ENCODE assay signal across 15 cellular contexts in the genomic region with DNA sequence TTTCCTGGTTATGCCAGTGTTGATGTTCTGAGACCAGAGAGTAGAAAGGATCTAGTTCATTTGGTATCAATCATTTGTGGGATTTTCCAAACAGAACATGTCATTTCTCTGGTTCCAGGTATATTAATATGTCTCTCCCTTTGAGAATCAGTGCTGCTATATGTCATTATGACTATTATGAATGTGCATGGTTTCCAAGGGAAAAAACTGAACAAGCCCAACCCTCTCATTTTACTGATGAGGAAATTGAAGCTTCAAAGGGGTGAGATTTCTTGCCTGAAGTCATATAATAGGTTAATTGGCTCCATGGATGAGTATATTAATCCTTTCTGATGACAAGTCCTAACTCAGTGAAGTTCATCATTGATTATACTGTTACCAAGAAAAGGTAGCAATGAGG.
"Had no signal": no experiment of that assay in that cellular context is flagged by ENCODE, and none has a peak within 500 bp of the region (broad histone marks: within the 10 kb centered on the region; RNA-seq: fewer than 3 reads in every experiment).

No MANE protein-coding gene starts in this region.

- H3K36me3 ChIP-seq: prostate gland, right lobe of liver, tibial artery, uterus had no signal

- H3K4me3 ChIP-seq: prostate gland, right lobe of liver, smooth muscle cell, tibial artery, uterus had no signal

- H3K9me3 Mint-ChIP-seq: activated CD4-positive, alpha-beta T cell treated with anti-CD3 and anti-CD28 coated beads, Interleukin-2, amount 10 ng/mL, durations not matched to agents 24 days and 14 days; immature natural killer cell; nephron progenitor cell; T-helper 1 cell treated with Interleukin-12 subunit alpha and Interleukin-12 subunit beta and Interleukin-4 antibody, amounts not matched to agents 30 μg/mL and 1 μg/mL, for 36 hours had no signal

- H3K27ac ChIP-seq: prostate gland, right lobe of liver, tibial artery, uterus had no signal

- H3K9me3 ChIP-seq: prostate gland, right lobe of liver, tibial artery, uterus had no signal

- ATAC-seq: activated CD8-positive, alpha-beta T cell treated with anti-CD3 and anti-CD28 coated beads, Interleukin-2, amount 10 ng/mL, durations not matched to agents 7 days and 5 days had no signal

- H3K27ac Mint-ChIP-seq: activated CD4-positive, alpha-beta T cell treated with anti-CD3 and anti-CD28 coated beads, Interleukin-2, amount 10 ng/mL, durations not matched to agents 24 days and 14 days; activated CD8-positive, alpha-beta T cell treated with anti-CD3 and anti-CD28 coated beads, Interleukin-2, amount 10 ng/mL, durations not matched to agents 7 days and 5 days; endodermal cell; immature natural killer cell; nephron progenitor cell; T-helper 1 cell treated with Interleukin-12 subunit alpha and Interleukin-12 subunit beta and Interleukin-4 antibody, amounts not matched to agents 30 μg/mL and 1 μg/mL, for 36 hours had no signal

- H3K4me2 ChIP-seq: smooth muscle cell had no signal

- H3K4me1 ChIP-seq: prostate gland had no signal

- H3K27me3 Mint-ChIP-seq: activated CD4-positive, alpha-beta T cell treated with anti-CD3 and anti-CD28 coated beads, Interleukin-2, amount 10 ng/mL, durations not matched to agents 24 days and 14 days had no signal

- DNase-seq: activated CD4-positive, alpha-beta T cell treated with anti-CD3 and anti-CD28 coated beads, Interleukin-2, amount 10 ng/mL, durations not matched to agents 24 days and 14 days; activated CD8-positive, alpha-beta memory T cell treated with anti-CD3 and anti-CD28 coated beads, Interleukin-2, amount 50 U/mL, for 4 hours; activated CD8-positive, alpha-beta T cell treated with anti-CD3 and anti-CD28 coated beads, Interleukin-2, amount 10 ng/mL, durations not matched to agents 7 days and 5 days; dermis blood vessel endothelial cell; endodermal cell; head of caudate nucleus; immature natural killer cell; nephron progenitor cell; occipital lobe; right lobe of liver; tibial artery; uterus had no signal

- H3K4me3 Mint-ChIP-seq: activated CD4-positive, alpha-beta T cell treated with anti-CD3 and anti-CD28 coated beads, Interleukin-2, amount 10 ng/mL, durations not matched to agents 24 days and 14 days; activated CD8-positive, alpha-beta T cell treated with anti-CD3 and anti-CD28 coated beads, Interleukin-2, amount 10 ng/mL, durations not matched to agents 7 days and 5 days; endodermal cell; immature natural killer cell; nephron progenitor cell; T-helper 1 cell treated with Interleukin-12 subunit alpha and Interleukin-12 subunit beta and Interleukin-4 antibody, amounts not matched to agents 30 μg/mL and 1 μg/mL, for 36 hours had no signal

- H3K4me1 Mint-ChIP-seq: endodermal cell, immature natural killer cell, nephron progenitor cell had no signal
